8 cellular contexts compared by ENCODE assay signal in genomic region chr1:90579212-90579802, GRCh38.
A peak's percentile ranks its signal among the peaks of the same experiment; 100 is the strongest.
DNase-seq lines count a peak whose midpoint lies in the region; ATAC-seq and TF ChIP-seq lines count a peak whose summit lies in the region.

No MANE protein-coding gene starts in this region.

- H3K56ac ChIP-seq in mesendoderm (ENCODE audit: low read length): no peak overlapping the region

- peak; percentile 71 for TF ChIP-seq CTCF in CD4-positive, alpha-beta T cell (IDR thresholded peaks at IDR 0.05)
- peak; percentile 41 for TF ChIP-seq CTCF in HL-60 (IDR thresholded peaks at IDR 0.05; ENCODE audit: insufficient read depth, low read length)
- peak; percentile 63 for TF ChIP-seq CTCF in choroid plexus epithelial cell (conservative IDR thresholded peaks at IDR 0.05; ENCODE audit: low read depth, low read length)

- H3K9ac ChIP-seq in mesendoderm (ENCODE audit: low read length): no peak overlapping the region

- H3K27me3 ChIP-seq in CD4-positive, alpha-beta T cell (ENCODE audit: control insufficient read depth, insufficient read depth, low read length): no peaks in the 10 kb centered on the region
- H3K27me3 ChIP-seq in HL-60 (ENCODE audit: insufficient read depth, poor library complexity, severe bottlenecking): peaks cover 5% of the 10 kb centered on the region
- no peaks in the 10 kb centered on the region for H3K27me3 ChIP-seq in mesendoderm (ENCODE audit: insufficient read depth, low read length, poor library complexity)

- intact Hi-C loops in CD4-positive, alpha-beta T cell (cut with DNase I, micrococcal nuclease): loop anchor here (1.0 to 10.0 kb wide), 5 partner anchors 385 to 695 kb away; no protein-coding TSS in a partner anchor

- H3K4me1 ChIP-seq in mesendoderm (ENCODE audit: control insufficient read depth, low read depth, low read length): no peaks in the 10 kb centered on the region

- CTCF ChIA-PET in CD4-positive, alpha-beta T cell (lab: Charles Lee): interaction anchor here (0.9 to 1.9 kb wide), 4 partner anchors 9 to 699 kb away, joined by 3 to 5 read pairs (median 4); no protein-coding TSS in a partner anchor

- no peak overlapping the region for H3K18ac ChIP-seq in mesendoderm (ENCODE audit: low read length)

- no peak overlapping the region for H3K27ac Mint-ChIP-seq in CD4-positive, alpha-beta T cell

- no CpG with 5 or more reads among the region's 3 CpGs for WGBS in mesendoderm (ENCODE audit: extremely low coverage, insufficient coverage, low lambda C conversion rate)

- no peak overlapping the region for H3K23ac ChIP-seq in mesendoderm (ENCODE audit: low read length)

- no peaks in the 10 kb centered on the region for H3K79me1 ChIP-seq in mesendoderm (ENCODE audit: low read length)

- H3K36me3 ChIP-seq in mesendoderm (ENCODE audit: control insufficient read depth, insufficient read depth, low read length): no peaks in the 10 kb centered on the region

- H3K4me3 ChIP-seq in HL-60 (replicated peaks; ENCODE audit: insufficient read depth, low read length): no peak overlapping the region
- H3K4me3 ChIP-seq in choroid plexus epithelial cell (ENCODE audit: low read depth, low read length): no peak overlapping the region
- no peak overlapping the region for H3K4me3 ChIP-seq in mesendoderm (ENCODE audit: low read length)

- no peaks in the 10 kb centered on the region for H3K36me3 Mint-ChIP-seq in CD4-positive, alpha-beta T cell (ENCODE audit: low read depth)

- H4K8ac ChIP-seq in mesendoderm (ENCODE audit: low read depth, low read length): no peak overlapping the region

- H3K27ac ChIP-seq in CD4-positive, alpha-beta T cell (ENCODE audit: low read depth, low read length): no peak overlapping the region
- no peak overlapping the region for H3K27ac ChIP-seq in HL-60 (replicated peaks)
- no peak overlapping the region for H3K27ac ChIP-seq in mesendoderm (ENCODE audit: low read depth, low read length)

- H2BK15ac ChIP-seq in mesendoderm (replicated peaks; ENCODE audit: low read depth): no peak overlapping the region

- no peaks in the 10 kb centered on the region for H3K9me3 Mint-ChIP-seq in CD4-positive, alpha-beta T cell

- no peak overlapping the region for H3K4me3 Mint-ChIP-seq in CD4-positive, alpha-beta T cell

- POLR2A ChIA-PET in CD4-positive, alpha-beta T cell (lab: Charles Lee): no interaction called here

- H2AK5ac ChIP-seq in mesendoderm (ENCODE audit: low read length): no peak overlapping the region

- H2BK5ac ChIP-seq in mesendoderm (ENCODE audit: low read length): no peak overlapping the region

- no peak for ATAC-seq in CD4-positive, alpha-beta T cell (ENCODE audit: poor library complexity)
- ATAC-seq in GM19025 (IDR thresholded peaks at IDR 0.05; ENCODE audit: low read depth, unreplicated experiment) (peak; percentile 60), GM19463 (IDR thresholded peaks at IDR 0.05; ENCODE audit: unreplicated experiment) (no peak)

- H4K5ac ChIP-seq in mesendoderm (ENCODE audit: low read length): no peak overlapping the region

- peaks cover 8% of the 10 kb centered on the region for H3K27me3 Mint-ChIP-seq in CD4-positive, alpha-beta T cell

- no peak overlapping the region for H3K4ac ChIP-seq in mesendoderm (ENCODE audit: low read depth, low read length)

- H2BK120ac ChIP-seq in mesendoderm (ENCODE audit: low read depth, low read length): no peak overlapping the region

- DNase-seq in CD4-positive, alpha-beta T cell: no peak
- peak in 1 of 2 experiments; percentile 4 for DNase-seq in HL-60 (ENCODE audit: low read depth in 1 of 2, low spot score in 1 of 2)
- peak; percentile 54 for DNase-seq in NCI-H82 treated with DMSO at 0.1 percent for 48 hours (lab: John Stamatoyannopoulos, UW; ENCODE audit: unreplicated experiment)
- DNase-seq in choroid plexus epithelial cell (ENCODE audit: low read depth): peak; percentile 63
- peak; percentile 54 for DNase-seq in mesendoderm
- no peak for DNase-seq in stimulated activated CD4-positive, alpha-beta T cell treated with anti-CD3 and anti-CD28 coated beads, Interleukin-2, amount 100 ng/mL, for 24 hours

- H3K9me3 ChIP-seq in CD4-positive, alpha-beta T cell (ENCODE audit: control insufficient read depth, low read length): no peaks in the 10 kb centered on the region

- H3K79me2 ChIP-seq in mesendoderm (ENCODE audit: control insufficient read depth, insufficient read depth, low read length): no peaks in the 10 kb centered on the region

- no peak overlapping the region for H3K4me2 ChIP-seq in mesendoderm (ENCODE audit: low read length)

- no peaks in the 10 kb centered on the region for H3K4me1 Mint-ChIP-seq in CD4-positive, alpha-beta T cell (ENCODE audit: low read depth)

Comparison
In these comparisons a context has a peak if more than half of its experiments do, and no peak if none do; other contexts are left out.
1. DNase-seq: peak in NCI-H82 treated with DMSO at 0.1 percent for 48 hours (single experiment), choroid plexus epithelial cell (single experiment) and mesendoderm (single experiment); none in CD4-positive, alpha-beta T cell (0 of 10) and stimulated activated CD4-positive, alpha-beta T cell treated with anti-CD3 and anti-CD28 coated beads, Interleukin-2, amount 100 ng/mL, for 24 hours (0 of 2).
2. Peak in every context shown above with its lines, with median percentiles within 50 percentile points of each other: CTCF ChIP-seq.